11 cellular contexts compared by ENCODE assay signal in genomic region chr3:111595239-111595638, GRCh38. TPM values are rescaled to one million over a fixed set of nuclear protein-coding genes. Genes with fewer than 3 reads are reported as not detected.
A peak's percentile ranks its signal among the peaks of the same experiment; 100 is the strongest.
DNase-seq lines count a peak whose midpoint lies in the region; ATAC-seq and TF ChIP-seq lines count a peak whose summit lies in the region.
"Had no signal": no experiment of that assay in that cellular context is flagged by ENCODE, and none has a peak within 500 bp of the region (broad histone marks: within the 10 kb centered on the region; RNA-seq: fewer than 3 reads in every experiment).

Gene ZBED2 (minus strand): TSS chr3:111595346. CDS start chr3:111594201, 1,145 bp downstream.

- H3K36me3 Mint-ChIP-seq in activated CD4-positive, alpha-beta memory T cell treated with anti-CD3 and anti-CD28 coated beads for 36 hours, result peaks cover 64% of the 10 kb centered on the region

- H3K4me3 ChIP-seq in osteoblast (ENCODE audit: insufficient read depth, low read length) (no peak within 1 kb of the TSS), adrenal gland (no peak within 1 kb of the TSS), esophagus muscularis mucosa (no peak within 1 kb of the TSS)

- DNase-seq in activated CD4-positive, alpha-beta memory T cell treated with anti-CD3 and anti-CD28 coated beads for 36 hours, result peak; percentile 78
- DNase-seq in osteoblast (ENCODE audit: insufficient read length, low spot score, missing footprints) (no peak), adrenal gland (no peak), esophagus muscularis mucosa (ENCODE audit: extremely low spot score) (no peak), NCI-H526 (lab: John Stamatoyannopoulos, UW) (no peak)
- DNase-seq: activated CD8-positive, alpha-beta memory T cell treated with anti-CD3 and anti-CD28 coated beads, Interleukin-2, amount 50 U/mL, for 4 hours; NCI-H2029 had no signal

- H3K27me3 ChIP-seq in osteoblast (ENCODE audit: insufficient read depth, low read length) (no peaks in the 10 kb centered on the region), adrenal gland (no peaks in the 10 kb centered on the region), esophagus muscularis mucosa (no peaks in the 10 kb centered on the region)

- H4K20me1 ChIP-seq in osteoblast (ENCODE audit: insufficient read depth, low read length), result no peaks in the 10 kb centered on the region

- peak within 1 kb of the TSS; percentile 97 for H3K27ac Mint-ChIP-seq in activated CD4-positive, alpha-beta memory T cell treated with anti-CD3 and anti-CD28 coated beads for 36 hours

- peak within 1 kb of the TSS; percentile 86 for H3K4me3 Mint-ChIP-seq in activated CD4-positive, alpha-beta memory T cell treated with anti-CD3 and anti-CD28 coated beads for 36 hours

- H3K36me3 ChIP-seq in osteoblast (ENCODE audit: insufficient read depth, low read length) (no peaks in the 10 kb centered on the region), adrenal gland (replicated peaks in 1 of 2) (no peaks in the 10 kb centered on the region), esophagus muscularis mucosa (no peaks in the 10 kb centered on the region)

- H3K79me2 ChIP-seq in osteoblast (ENCODE audit: insufficient read depth, low read length), result no peaks in the 10 kb centered on the region

- peaks cover 2% of the 10 kb centered on the region for H3K27me3 Mint-ChIP-seq in activated CD4-positive, alpha-beta memory T cell treated with anti-CD3 and anti-CD28 coated beads for 36 hours

- no peaks in the 10 kb centered on the region for H3K9me3 Mint-ChIP-seq in activated CD4-positive, alpha-beta memory T cell treated with anti-CD3 and anti-CD28 coated beads for 36 hours

- CTCF ChIA-PET in activated CD4-positive, alpha-beta memory T cell treated with anti-CD3 and anti-CD28 coated beads for 36 hours (lab: Charles Lee), result interaction anchor here (1.0 to 3.3 kb wide), 11 partner anchors 9 to 370 kb away, joined by 3 to 80 read pairs (median 7); no protein-coding TSS in a partner anchor

- POLR2A ChIA-PET in activated CD4-positive, alpha-beta memory T cell treated with anti-CD3 and anti-CD28 coated beads for 36 hours (lab: Charles Lee), result interaction anchor here (0.8 to 7.6 kb wide), 10 partner anchors 8 to 781 kb away, joined by 3 to 161 read pairs (median 30); partner anchors contain the start of gene CD96

- H3K9me3 ChIP-seq in osteoblast (ENCODE audit: low read depth, low read length) (no peaks in the 10 kb centered on the region), adrenal gland (replicated peaks in 1 of 3) (no peaks in the 10 kb centered on the region), esophagus muscularis mucosa (no peaks in the 10 kb centered on the region)

- H2AFZ ChIP-seq in osteoblast (ENCODE audit: low read length), result peak within 1 kb of the TSS; percentile 33

- no peak for TF ChIP-seq CTCF in osteoblast (IDR thresholded peaks at IDR 0.05; ENCODE audit: extremely low read depth, low read depth, low read length)
- TF ChIP-seq CTCF in adrenal gland (IDR thresholded peaks at IDR 0.05), result no peak
- TF ChIP-seq CTCF in esophagus muscularis mucosa (IDR thresholded peaks at IDR 0.05), result no peak

- H3K4me2 ChIP-seq in osteoblast (ENCODE audit: insufficient read depth, low read length), result peak within 1 kb of the TSS; percentile 16

- H3K4me1 Mint-ChIP-seq in activated CD4-positive, alpha-beta memory T cell treated with anti-CD3 and anti-CD28 coated beads for 36 hours (ENCODE audit: low read depth), result peaks cover 53% of the 10 kb centered on the region

- 77 to 87% (median 84%) methylated on average over 2 of the region's 2 CpGs for WGBS in adrenal gland, 4 donors
- WGBS in esophagus muscularis mucosa, result 90% methylated on average over 2 of the region's 2 CpGs

- TF ChIP-seq POLR2A in adrenal gland (IDR thresholded peaks at IDR 0.05), result no peak
- TF ChIP-seq POLR2A in esophagus muscularis mucosa (IDR thresholded peaks at IDR 0.05; ENCODE audit: low read depth), result no peak

- H3K4me1 ChIP-seq in osteoblast (ENCODE audit: insufficient read depth, low read length) (peaks cover 44% of the 10 kb centered on the region), adrenal gland (replicated peaks in 1 of 2) (no peaks in the 10 kb centered on the region), esophagus muscularis mucosa (no peaks in the 10 kb centered on the region)

- intact Hi-C loops in activated CD4-positive, alpha-beta memory T cell treated with anti-CD3 and anti-CD28 coated beads for 36 hours (cut with micrococcal nuclease), result loop anchor here (1.0 kb wide), 4 partner anchors 13 to 53 kb away; partner anchors contain the start of gene CD96
- intact Hi-C loops in adrenal gland (cut with DNase I) (no loop called here), esophagus muscularis mucosa (cut with DNase I) (no loop called here)

- no peak for TF ChIP-seq EP300 in esophagus muscularis mucosa (IDR thresholded peaks at IDR 0.05)

- ATAC-seq in GM18873 (IDR thresholded peaks at IDR 0.05; ENCODE audit: low FRiP score, unreplicated experiment) (peak; percentile 36), HG02588 (IDR thresholded peaks at IDR 0.05; ENCODE audit: unreplicated experiment) (peak; percentile 43), HG03342 (IDR thresholded peaks at IDR 0.05; ENCODE audit: unreplicated experiment) (no peak)
- ATAC-seq: sciatic nerve had no signal

- H3K27ac ChIP-seq in osteoblast (ENCODE audit: low read depth, low read length) (peak within 1 kb of the TSS; percentile 33), adrenal gland (no peak within 1 kb of the TSS), esophagus muscularis mucosa (replicated peaks in 1 of 4) (no peak within 1 kb of the TSS)

RNA-seq across cellular contexts. Expression of gene ZBED2, which starts in this region (rescaled TPM):
- total RNA-seq in activated CD4-positive, alpha-beta memory T cell treated with anti-CD3 and anti-CD28 coated beads for 36 hours, result 100 to 1,000 TPM; 609 to 610 TPM
- under 0.01 TPM in 1 of 2 replicates, not detected in the other for total RNA-seq in osteoblast
- under 1 TPM in 1 of 8 donors, not detected in 7; 0.11 TPM for total RNA-seq in adrenal gland
- polyA plus RNA-seq in adrenal gland, result not detected
- total RNA-seq in esophagus muscularis mucosa, result under 1 TPM in 1 of 4 donors, not detected in 3; 0.13 TPM
- total RNA-seq: sciatic nerve had no signal

Comparison
In these comparisons a context has a peak if more than half of its experiments do, and no peak if none do; other contexts are left out.
1. RNA of gene ZBED2 (total RNA-seq): 609 to 610 TPM in activated CD4-positive, alpha-beta memory T cell treated with anti-CD3 and anti-CD28 coated beads for 36 hours; 0.11 TPM in adrenal gland, under 0.01 TPM in osteoblast and 0.13 TPM in esophagus muscularis mucosa; every median in the first group is over 100 times any median in the second.